ENCODE assay signal across 2 cellular contexts in the genomic region with DNA sequence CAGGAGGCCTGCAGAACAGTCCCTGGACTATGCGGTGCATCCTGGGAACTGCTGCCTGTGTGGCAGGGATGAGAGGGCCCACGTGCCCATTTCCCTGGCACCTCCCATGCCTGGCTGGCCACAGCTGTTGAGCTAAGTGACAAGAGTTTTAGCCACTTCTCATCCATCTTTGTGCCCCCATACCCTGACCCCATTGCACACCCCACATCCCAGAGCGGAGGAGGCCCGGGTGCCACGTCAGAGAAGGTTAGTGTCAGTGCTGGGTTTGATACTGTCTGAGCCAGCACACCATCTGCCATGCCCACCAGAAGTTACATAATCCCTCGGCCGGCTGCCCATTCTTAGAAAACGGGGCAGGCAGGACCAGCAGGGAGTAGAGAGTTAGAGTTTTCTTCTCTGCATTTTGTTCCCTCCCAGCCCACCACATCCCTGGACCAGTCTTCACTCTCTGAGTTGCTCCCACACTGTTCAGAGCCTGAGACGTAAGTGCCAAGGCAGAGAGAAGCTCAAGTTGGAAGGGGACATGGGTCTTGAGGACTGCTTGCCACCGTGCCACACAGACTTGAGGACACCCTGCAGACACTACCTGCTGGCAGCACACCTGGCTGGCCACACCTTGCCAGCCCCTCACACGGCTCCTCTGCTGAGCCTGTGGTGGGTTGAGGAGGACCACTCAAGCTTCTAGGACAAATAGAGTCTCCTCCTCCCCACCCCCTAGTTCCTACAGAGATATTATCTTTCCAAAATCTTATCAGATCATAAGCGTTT.
TF ChIP-seq lines count a peak whose summit lies in the region.

No MANE protein-coding gene starts in this region.

TF ChIP-seq in IMR-90, 13 proteins besides CTCF, POLR2A, EP300 and RAD21:
- TF ChIP-seq MAFK (IDR thresholded peaks at IDR 0.05; ENCODE audit: low read depth, low read length) (no peak), CEBPB (IDR thresholded peaks at IDR 0.05; ENCODE audit: low read depth, low read length) (no peak), NFE2L2 (IDR thresholded peaks at IDR 0.05; ENCODE audit: low read depth, low read length) (no peak), FOS (IDR thresholded peaks at IDR 0.05; ENCODE audit: low read depth, low read length) (no peak), CHD1 (IDR thresholded peaks at IDR 0.05; ENCODE audit: low read depth, low read length) (no peak), MXI1 (IDR thresholded peaks at IDR 0.05; ENCODE audit: borderline replicate concordance, low read depth, low read length) (no peak), MAZ (IDR thresholded peaks at IDR 0.05; ENCODE audit: borderline replicate concordance, low read depth, low read length) (no peak), BHLHE40 (IDR thresholded peaks at IDR 0.05; ENCODE audit: low read depth, low read length) (no peak), RCOR1 (IDR thresholded peaks at IDR 0.05; ENCODE audit: insufficient replicate concordance, low read length) (no peak), RFX5 (IDR thresholded peaks at IDR 0.05; ENCODE audit: low read depth, low read length) (no peak), SMC3 (IDR thresholded peaks at IDR 0.05; ENCODE audit: low read depth, low read length) (no peak)
- TF ChIP-seq, protein P1, sequence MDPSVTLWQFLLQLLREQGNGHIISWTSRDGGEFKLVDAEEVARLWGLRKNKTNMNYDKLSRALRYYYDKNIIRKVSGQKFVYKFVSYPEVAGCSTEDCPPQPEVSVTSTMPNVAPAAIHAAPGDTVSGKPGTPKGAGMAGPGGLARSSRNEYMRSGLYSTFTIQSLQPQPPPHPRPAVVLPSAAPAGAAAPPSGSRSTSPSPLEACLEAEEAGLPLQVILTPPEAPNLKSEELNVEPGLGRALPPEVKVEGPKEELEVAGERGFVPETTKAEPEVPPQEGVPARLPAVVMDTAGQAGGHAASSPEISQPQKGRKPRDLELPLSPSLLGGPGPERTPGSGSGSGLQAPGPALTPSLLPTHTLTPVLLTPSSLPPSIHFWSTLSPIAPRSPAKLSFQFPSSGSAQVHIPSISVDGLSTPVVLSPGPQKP (IDR thresholded peaks at IDR 0.05; ENCODE audit: borderline replicate concordance, low read depth, low read length): no peak
- TF ChIP-seq, protein P2, sequence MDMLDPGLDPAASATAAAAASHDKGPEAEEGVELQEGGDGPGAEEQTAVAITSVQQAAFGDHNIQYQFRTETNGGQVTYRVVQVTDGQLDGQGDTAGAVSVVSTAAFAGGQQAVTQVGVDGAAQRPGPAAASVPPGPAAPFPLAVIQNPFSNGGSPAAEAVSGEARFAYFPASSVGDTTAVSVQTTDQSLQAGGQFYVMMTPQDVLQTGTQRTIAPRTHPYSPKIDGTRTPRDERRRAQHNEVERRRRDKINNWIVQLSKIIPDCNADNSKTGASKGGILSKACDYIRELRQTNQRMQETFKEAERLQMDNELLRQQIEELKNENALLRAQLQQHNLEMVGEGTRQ (IDR thresholded peaks at IDR 0.05; ENCODE audit: low read depth, low read length): no peak

TF ChIP-seq in HEK293T, 16 proteins besides CTCF, POLR2A, EP300 and RAD21:
- TF ChIP-seq FOXM1 (IDR thresholded peaks at IDR 0.05; ENCODE audit: borderline replicate concordance): no peak
- TF ChIP-seq, protein P3, sequence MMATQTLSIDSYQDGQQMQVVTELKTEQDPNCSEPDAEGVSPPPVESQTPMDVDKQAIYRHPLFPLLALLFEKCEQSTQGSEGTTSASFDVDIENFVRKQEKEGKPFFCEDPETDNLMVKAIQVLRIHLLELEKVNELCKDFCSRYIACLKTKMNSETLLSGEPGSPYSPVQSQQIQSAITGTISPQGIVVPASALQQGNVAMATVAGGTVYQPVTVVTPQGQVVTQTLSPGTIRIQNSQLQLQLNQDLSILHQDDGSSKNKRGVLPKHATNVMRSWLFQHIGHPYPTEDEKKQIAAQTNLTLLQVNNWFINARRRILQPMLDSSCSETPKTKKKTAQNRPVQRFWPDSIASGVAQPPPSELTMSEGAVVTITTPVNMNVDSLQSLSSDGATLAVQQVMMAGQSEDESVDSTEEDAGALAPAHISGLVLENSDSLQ (IDR thresholded peaks at IDR 0.05): no peak
- no peak for TF ChIP-seq L3MBTL2 (conservative IDR thresholded peaks at IDR 0.05)
- TF ChIP-seq FOXK2 (IDR thresholded peaks at IDR 0.05): no peak
- TF ChIP-seq ELF4 (IDR thresholded peaks at IDR 0.05): no peak
- TF ChIP-seq SP1 (IDR thresholded peaks at IDR 0.05): no peak
- no peak for TF ChIP-seq SUZ12 (IDR thresholded peaks at IDR 0.05)
- no peak for TF ChIP-seq FOXA1 (IDR thresholded peaks at IDR 0.05)
- TF ChIP-seq BHLHE40 (IDR thresholded peaks at IDR 0.05; ENCODE audit: borderline replicate concordance): no peak
- no peak for TF ChIP-seq ZNF384 (IDR thresholded peaks at IDR 0.05)
- TF ChIP-seq NFRKB (IDR thresholded peaks at IDR 0.05): no peak
- no peak for TF ChIP-seq CTBP1 (IDR thresholded peaks at IDR 0.05; ENCODE audit: borderline replicate concordance)
- TF ChIP-seq TARDBP (IDR thresholded peaks at IDR 0.05): no peak
